ENCODE assay signal across 8 cellular contexts in the genomic region with DNA sequence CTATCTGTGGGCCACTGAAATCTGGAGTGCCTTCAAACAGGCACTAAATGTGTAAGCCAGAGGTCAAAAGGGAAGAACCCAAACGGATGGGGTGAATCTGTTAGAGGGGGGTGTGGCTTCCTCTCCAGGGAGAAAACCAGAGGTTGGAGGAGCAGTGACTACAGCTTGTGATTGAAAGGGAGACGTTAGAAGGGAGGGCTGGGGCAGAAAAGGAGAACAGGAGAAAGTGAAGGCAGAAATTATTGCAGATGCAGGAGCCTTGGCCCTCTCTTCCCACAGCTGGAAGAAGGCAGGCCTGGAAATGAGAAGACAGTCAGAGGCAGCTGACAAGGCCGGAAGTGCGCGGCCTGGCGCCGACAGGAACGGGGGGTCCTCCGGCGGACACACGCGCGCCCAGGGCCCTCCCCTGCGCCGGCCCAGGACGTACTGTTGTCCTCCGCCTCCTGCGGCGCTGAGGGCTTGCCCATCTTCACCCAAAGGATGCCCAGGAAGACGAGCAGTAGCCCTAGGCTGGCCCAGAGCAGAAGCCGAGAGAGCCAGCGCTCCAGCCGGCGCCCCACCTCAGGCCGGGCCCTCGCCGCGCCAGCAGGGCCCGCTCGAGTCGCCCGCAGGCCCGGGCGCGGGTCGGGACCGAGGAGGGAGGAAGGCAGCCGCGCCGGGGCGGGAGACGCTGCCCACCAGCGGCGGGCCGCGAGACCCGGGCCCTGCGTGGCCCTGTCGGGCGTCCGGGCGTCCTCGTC. TPM values are rescaled to one million over a fixed set of nuclear protein-coding genes. Genes with fewer than 3 reads are reported as not detected.
A peak's percentile ranks its signal among the peaks of the same experiment; 100 is the strongest.
DNase-seq lines count a peak whose midpoint lies in the region; ATAC-seq and TF ChIP-seq lines count a peak whose summit lies in the region.

No MANE protein-coding gene starts in this region.

- H3K27me3 Mint-ChIP-seq in activated CD4-positive, alpha-beta memory T cell treated with anti-CD3 and anti-CD28 coated beads, Interleukin-2, amount 10 ng/mL, durations not matched to agents 7 days and 5 days, result peaks cover 11% of the 10 kb centered on the region

- CTCF ChIA-PET in activated CD4-positive, alpha-beta memory T cell treated with anti-CD3 and anti-CD28 coated beads, Interleukin-2, amount 10 ng/mL, durations not matched to agents 7 days and 5 days (lab: Charles Lee), result interaction anchor here (0.7 to 4.6 kb wide), 6 partner anchors 17 to 240 kb away, joined by 3 to 22 read pairs (median 4); a partner anchor contains a TSS

- TF ChIP-seq CTCF in 22Rv1 (IDR thresholded peaks at IDR 0.05), result no peak
- no peak for TF ChIP-seq CTCF in GM13977 (IDR thresholded peaks at IDR 0.05; ENCODE audit: extremely low read depth, insufficient read depth, missing control alignments)

- in situ Hi-C loops in GM13977 (cut with MboI; ENCODE audit: low pct_unique_long_range_greater_than_20kb, low sequenced_read_pairs, unreplicated experiment), result loop anchor here (10.0 to 25.0 kb wide), 2 partner anchors 249 to 367 kb away; no protein-coding TSS in a partner anchor

- POLR2A ChIA-PET in activated CD4-positive, alpha-beta memory T cell treated with anti-CD3 and anti-CD28 coated beads, Interleukin-2, amount 10 ng/mL, durations not matched to agents 7 days and 5 days (lab: Charles Lee), result interaction anchor here (0.7 to 3.1 kb wide), 21 partner anchors 9 to 378 kb away, joined by 3 to 22 read pairs (median 4); a partner anchor contains a TSS

- DNase-seq in GM13977 (ENCODE audit: low spot score), result peak; percentile 88
- peak; percentile 90 for DNase-seq in NCI-H510A treated with DMSO at 0.1 percent for 48 hours (lab: John Stamatoyannopoulos, UW)
- DNase-seq in activated CD4-positive, alpha-beta memory T cell treated with anti-CD3 and anti-CD28 coated beads, Interleukin-2, amount 10 ng/mL, durations not matched to agents 7 days and 5 days, result peak; percentile 67
- DNase-seq in effector CD8-positive, alpha-beta T cell (lab: John Stamatoyannopoulos, UW), result peak; percentile 52
- peak; percentile 79 for DNase-seq in medulla oblongata (ENCODE audit: extremely low spot score)
- DNase-seq in stimulated activated CD8-positive, alpha-beta memory T cell treated with anti-CD3 and anti-CD28 coated beads, Interleukin-12 subunit alpha, Interleukin-12 subunit beta, amount 100 ng/mL, for 4 hours (ENCODE audit: low read depth), result peak; percentile 45

- ATAC-seq in HG02852 (IDR thresholded peaks at IDR 0.05; ENCODE audit: unreplicated experiment), result peak; percentile 47

- peak overlapping the region; percentile 98 for H3K27ac Mint-ChIP-seq in activated CD4-positive, alpha-beta memory T cell treated with anti-CD3 and anti-CD28 coated beads, Interleukin-2, amount 10 ng/mL, durations not matched to agents 7 days and 5 days

- H3K4me3 Mint-ChIP-seq in activated CD4-positive, alpha-beta memory T cell treated with anti-CD3 and anti-CD28 coated beads, Interleukin-2, amount 10 ng/mL, durations not matched to agents 7 days and 5 days, result peak overlapping the region; percentile 96

- H3K27ac ChIP-seq in 22Rv1, result peak overlapping the region; percentile 85

- H3K4me1 Mint-ChIP-seq in activated CD4-positive, alpha-beta memory T cell treated with anti-CD3 and anti-CD28 coated beads, Interleukin-2, amount 10 ng/mL, durations not matched to agents 7 days and 5 days, result peaks cover 50% of the 10 kb centered on the region

- H3K36me3 Mint-ChIP-seq in activated CD4-positive, alpha-beta memory T cell treated with anti-CD3 and anti-CD28 coated beads, Interleukin-2, amount 10 ng/mL, durations not matched to agents 7 days and 5 days (ENCODE audit: low read depth), result peaks cover 41% of the 10 kb centered on the region

- H3K9me3 Mint-ChIP-seq in activated CD4-positive, alpha-beta memory T cell treated with anti-CD3 and anti-CD28 coated beads, Interleukin-2, amount 10 ng/mL, durations not matched to agents 7 days and 5 days, result no peaks in the 10 kb centered on the region

RNA-seq across cellular contexts. Expression of a gene that starts 0.8 kb away (rescaled TPM):
- total RNA-seq in activated CD4-positive, alpha-beta memory T cell treated with anti-CD3 and anti-CD28 coated beads, Interleukin-2, amount 10 ng/mL, durations not matched to agents 7 days and 5 days, result 10 to 100 TPM; 70.6 to 76.1 TPM

RNA-seq across cellular contexts. Expression of a gene that starts 15.7 kb away (rescaled TPM):
- not detected for total RNA-seq in activated CD4-positive, alpha-beta memory T cell treated with anti-CD3 and anti-CD28 coated beads, Interleukin-2, amount 10 ng/mL, durations not matched to agents 7 days and 5 days

RNA-seq across cellular contexts. Expression of a gene that starts 41.4 kb away (rescaled TPM):
- not detected for total RNA-seq in activated CD4-positive, alpha-beta memory T cell treated with anti-CD3 and anti-CD28 coated beads, Interleukin-2, amount 10 ng/mL, durations not matched to agents 7 days and 5 days

Comparison
In these comparisons a context has a peak if more than half of its experiments do, and no peak if none do; other contexts are left out.
1. Peak in every context shown above with its lines: DNase-seq, ATAC-seq and H3K27ac ChIP-seq.